Comparison of ENCODE assay signal across 11 cellular contexts in genomic region chr16:81492965-81493754, GRCh38. TPM values are rescaled to one million over a fixed set of nuclear protein-coding genes. Genes with fewer than 3 reads are reported as not detected.
A peak's percentile ranks its signal among the peaks of the same experiment; 100 is the strongest.
DNase-seq lines count a peak whose midpoint lies in the region; ATAC-seq and TF ChIP-seq lines count a peak whose summit lies in the region.
"Had no signal": no experiment of that assay in that cellular context is flagged by ENCODE, and none has a peak within 500 bp of the region (broad histone marks: within the 10 kb centered on the region; RNA-seq: fewer than 3 reads in every experiment).

No MANE protein-coding gene starts in this region.

- no peaks in the 10 kb centered on the region for H3K9me3 ChIP-seq in heart right ventricle
- H3K9me3 ChIP-seq: colonic mucosa had no signal

- no peaks in the 10 kb centered on the region for H3K9me3 Mint-ChIP-seq in nephron

- H3K4me3 ChIP-seq in heart right ventricle = no peak overlapping the region
- no peak overlapping the region for H3K4me3 ChIP-seq in epithelial cell of esophagus (ENCODE audit: low read length)
- no peak overlapping the region for H3K4me3 ChIP-seq in urinary bladder (ENCODE audit: low read depth, low read length)
- H3K4me3 ChIP-seq: colonic mucosa had no signal

- intact Hi-C loops in heart right ventricle (cut with DNase I) (loop anchor here in 4 of 10 donors (5.0 to 10.0 kb wide), 3 partner anchors 41 to 48 kb away; partner anchors contain the start of gene CMIP (in 1 of the 4)), Right ventricle myocardium inferior (cut with DNase I) (loop anchor here (2.0 to 10.0 kb wide), 2 partner anchors 48 to 122 kb away; partner anchors contain the start of gene CMIP)

- peaks cover 11 to 99% (median 85%) of the 10 kb centered on the region in 9 donors for H3K4me1 ChIP-seq in heart right ventricle
- H3K4me1 ChIP-seq in urinary bladder (ENCODE audit: insufficient read depth) = no peaks in the 10 kb centered on the region
- H3K4me1 ChIP-seq: parathyroid adenoma had no signal

- no peaks in the 10 kb centered on the region for H3K36me3 Mint-ChIP-seq in nephron (ENCODE audit: low read depth)

- peaks cover 53% of the 10 kb centered on the region for H3K4me1 Mint-ChIP-seq in nephron

- H3K36me3 ChIP-seq in heart right ventricle (no peaks in the 10 kb centered on the region), urinary bladder (ENCODE audit: insufficient read depth) (no peaks in the 10 kb centered on the region)
- H3K36me3 ChIP-seq: colonic mucosa had no signal

- H3K27me3 ChIP-seq in heart right ventricle = no peaks in the 10 kb centered on the region
- H3K27me3 ChIP-seq: colonic mucosa had no signal

- WGBS in heart right ventricle, 2 donors = 78 to 83% methylated on average over 29 of the region's 29 CpGs
- 84% methylated on average over 29 of the region's 29 CpGs for WGBS in urinary bladder

- peak overlapping the region; percentile 44 to 71 (median 62) for H3K27ac Mint-ChIP-seq in nephron

- H3K4me3 Mint-ChIP-seq in nephron = no peak overlapping the region

- H3K27ac ChIP-seq in heart right ventricle (peak overlapping the region in 9 of 10 donors; percentile 54 to 84 (median 72)), urinary bladder (ENCODE audit: low read depth) (peak overlapping the region; percentile 53)

- no peaks in the 10 kb centered on the region for H3K27me3 Mint-ChIP-seq in nephron (ENCODE audit: low read depth)

- no peak for TF ChIP-seq CTCF in heart right ventricle (IDR thresholded peaks at IDR 0.05)
- TF ChIP-seq CTCF in epithelial cell of esophagus (IDR thresholded peaks at IDR 0.05; ENCODE audit: insufficient read depth, low read depth, low read length, missing control alignments) = no peak
- TF ChIP-seq CTCF in nephron (IDR thresholded peaks at IDR 0.05; ENCODE audit: unreplicated experiment in 3 of 3) = no peak

- ATAC-seq in heart right ventricle (peak in 2 of 8 donors; percentile 5 to 8), Right ventricle myocardium inferior (no peak), HG03571 (IDR thresholded peaks at IDR 0.05; ENCODE audit: unreplicated experiment) (no peak), GM18511 (IDR thresholded peaks at IDR 0.05; ENCODE audit: unreplicated experiment) (no peak)

- DNase-seq in heart right ventricle = no peak
- DNase-seq in Right ventricle myocardium inferior (ENCODE audit: missing footprints) = no peak
- peak; percentile 50 for DNase-seq in epithelial cell of esophagus (ENCODE audit: low read depth)
- no peak for DNase-seq in stimulated activated CD8-positive, alpha-beta memory T cell treated with anti-CD3 and anti-CD28 coated beads, Interleukin-4, amount 100 ng/mL, for 48 hours
- DNase-seq: NCI-H1417 treated with DMSO at 0.1 percent for 48 hours had no signal

RNA-seq across cellular contexts. Expression of gene CMIP, which starts 48.6 kb away (rescaled TPM):
- total RNA-seq in heart right ventricle (10 to 100 TPM in 9 of 10 donors, 1 to 10 TPM in 1; 8.8 to 32.8 (median 14.0) TPM), Right ventricle myocardium inferior (10.5 TPM), urinary bladder (21.7 TPM)
- polyA plus RNA-seq in heart right ventricle (1 to 10 TPM; 5.4 to 7.2 TPM), urinary bladder (29.4 TPM)
